ENCODE assay signal across 8 cellular contexts in the genomic region with DNA sequence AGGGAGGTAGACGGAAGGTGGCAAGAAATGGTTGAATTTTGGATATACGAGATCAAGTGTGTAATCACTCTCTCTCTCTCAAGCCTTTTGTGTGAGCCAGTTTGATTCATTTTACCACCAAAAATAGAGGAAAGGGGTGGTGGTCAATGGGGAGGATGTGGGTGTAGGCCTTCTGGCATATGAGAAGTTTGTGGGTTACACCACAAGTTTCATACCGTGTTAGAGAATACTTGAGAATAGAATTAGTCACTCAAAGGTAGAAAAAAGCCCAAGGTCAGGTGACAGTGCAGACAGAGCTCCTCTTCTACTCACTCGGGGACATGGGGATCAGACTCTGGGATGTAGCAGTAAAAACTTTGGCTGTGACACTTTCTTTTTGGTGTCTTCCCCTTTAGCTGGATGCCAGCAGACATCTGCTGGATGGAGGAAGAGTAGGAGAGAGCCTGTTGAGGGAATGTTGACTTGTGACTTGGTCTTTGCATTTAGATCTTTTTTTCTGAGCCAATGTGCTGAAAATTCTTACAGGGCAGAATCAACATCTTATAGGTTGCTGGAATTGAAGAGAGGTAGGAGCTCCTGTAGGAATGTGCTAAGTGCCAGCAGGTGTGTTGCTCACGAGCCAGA. TPM values are rescaled to one million over a fixed set of nuclear protein-coding genes. Genes with fewer than 3 reads are reported as not detected.
DNase-seq lines count a peak whose midpoint lies in the region; ATAC-seq lines count a peak whose summit lies in the region.

No MANE protein-coding gene starts in this region.

- H3K4me1 Mint-ChIP-seq in activated T-helper 1 cell treated with anti-CD3 and anti-CD28 coated beads, Interleukin-12 subunit alpha, Interleukin-12 subunit beta, Interleukin-2, Interleukin-4 antibody, amounts not matched to agents 30 ng/mL and 10 ng/mL and 1 ng/mL, durations not matched to agents 14 hours and 24 hours and 36 hours (ENCODE audit: low read depth) = no peaks in the 10 kb centered on the region

- intact Hi-C loops in activated T-helper 1 cell treated with anti-CD3 and anti-CD28 coated beads, Interleukin-12 subunit alpha, Interleukin-12 subunit beta, Interleukin-2, Interleukin-4 antibody, amounts not matched to agents 30 ng/mL and 10 ng/mL and 1 ng/mL, durations not matched to agents 14 hours and 24 hours and 36 hours (cut with micrococcal nuclease) = loop anchor here (1.0 kb wide), 6 partner anchors 14 to 509 kb away; partner anchors contain the start of genes CEP63 and RYK

- no peak overlapping the region for H3K27ac ChIP-seq in substantia nigra (ENCODE audit: low read depth, low read length, poor library complexity, severe bottlenecking)

- H3K36me3 Mint-ChIP-seq in activated T-helper 1 cell treated with anti-CD3 and anti-CD28 coated beads, Interleukin-12 subunit alpha, Interleukin-12 subunit beta, Interleukin-2, Interleukin-4 antibody, amounts not matched to agents 30 ng/mL and 10 ng/mL and 1 ng/mL, durations not matched to agents 14 hours and 24 hours and 36 hours (ENCODE audit: low read depth) = peaks cover 2% of the 10 kb centered on the region

- H3K9me3 Mint-ChIP-seq in activated T-helper 1 cell treated with anti-CD3 and anti-CD28 coated beads, Interleukin-12 subunit alpha, Interleukin-12 subunit beta, Interleukin-2, Interleukin-4 antibody, amounts not matched to agents 30 ng/mL and 10 ng/mL and 1 ng/mL, durations not matched to agents 14 hours and 24 hours and 36 hours = peaks cover 10% of the 10 kb centered on the region

- DNase-seq in activated gamma-delta T cell treated with Interleukin-2 at 50 U/mL for 16 hours = peak; percentile 56
- no peak for DNase-seq in activated gamma-delta T cell (lab: John Stamatoyannopoulos, UW)
- peak; percentile 61 for DNase-seq in activated T-helper 1 cell treated with anti-CD3 and anti-CD28 coated beads, Interleukin-12 subunit alpha, Interleukin-12 subunit beta, Interleukin-2, Interleukin-4 antibody, amounts not matched to agents 30 ng/mL and 10 ng/mL and 1 ng/mL, durations not matched to agents 14 hours and 24 hours and 36 hours (ENCODE audit: low spot score)
- peak; percentile 15 to 57 for DNase-seq in stimulated activated CD8-positive, alpha-beta memory T cell treated with anti-CD3 and anti-CD28 coated beads, Interleukin-7, amount 100 ng/mL, for 48 hours (ENCODE audit: extremely low read depth in 1 of 2, low read depth in 1 of 2)
- no peak for DNase-seq in substantia nigra (lab: John Stamatoyannopoulos, UW)
- DNase-seq in hippocampal formation (lab: John Stamatoyannopoulos, UW) = no peak
- DNase-seq in kidney glomerular epithelial cell (lab: John Stamatoyannopoulos, UW) = no peak

- H3K4me3 Mint-ChIP-seq in activated T-helper 1 cell treated with anti-CD3 and anti-CD28 coated beads, Interleukin-12 subunit alpha, Interleukin-12 subunit beta, Interleukin-2, Interleukin-4 antibody, amounts not matched to agents 30 ng/mL and 10 ng/mL and 1 ng/mL, durations not matched to agents 14 hours and 24 hours and 36 hours = no peak overlapping the region

- ATAC-seq in HG03521 (IDR thresholded peaks at IDR 0.05; ENCODE audit: unreplicated experiment) = peak; percentile 100

- H3K27me3 Mint-ChIP-seq in activated T-helper 1 cell treated with anti-CD3 and anti-CD28 coated beads, Interleukin-12 subunit alpha, Interleukin-12 subunit beta, Interleukin-2, Interleukin-4 antibody, amounts not matched to agents 30 ng/mL and 10 ng/mL and 1 ng/mL, durations not matched to agents 14 hours and 24 hours and 36 hours (ENCODE audit: insufficient read depth) = peaks cover 32% of the 10 kb centered on the region

- H3K27ac Mint-ChIP-seq in activated T-helper 1 cell treated with anti-CD3 and anti-CD28 coated beads, Interleukin-12 subunit alpha, Interleukin-12 subunit beta, Interleukin-2, Interleukin-4 antibody, amounts not matched to agents 30 ng/mL and 10 ng/mL and 1 ng/mL, durations not matched to agents 14 hours and 24 hours and 36 hours = no peak overlapping the region

RNA-seq across cellular contexts. Expression of gene RYK, which starts 43.8 kb away (rescaled TPM):
- total RNA-seq in activated T-helper 1 cell treated with anti-CD3 and anti-CD28 coated beads, Interleukin-12 subunit alpha, Interleukin-12 subunit beta, Interleukin-2, Interleukin-4 antibody, amounts not matched to agents 30 ng/mL and 10 ng/mL and 1 ng/mL, durations not matched to agents 14 hours and 24 hours and 36 hours = 15.8 and 16.8 TPM in 2 replicates

Comparison
In these comparisons a context has a peak if more than half of its experiments do, and no peak if none do; other contexts are left out.
1. DNase-seq: peak in activated gamma-delta T cell treated with Interleukin-2 at 50 U/mL for 16 hours (single experiment), activated T-helper 1 cell treated with anti-CD3 and anti-CD28 coated beads, Interleukin-12 subunit alpha, Interleukin-12 subunit beta, Interleukin-2, Interleukin-4 antibody, amounts not matched to agents 30 ng/mL and 10 ng/mL and 1 ng/mL, durations not matched to agents 14 hours and 24 hours and 36 hours (single experiment) and stimulated activated CD8-positive, alpha-beta memory T cell treated with anti-CD3 and anti-CD28 coated beads, Interleukin-7, amount 100 ng/mL, for 48 hours (2 of 2); none in activated gamma-delta T cell (single experiment), substantia nigra (0 of 49), hippocampal formation (0 of 2) and kidney glomerular epithelial cell (single experiment).